28 cellular contexts compared by ENCODE assay signal in genomic region chr5:4419276-4419675, GRCh38.
"Had no signal": no experiment of that assay in that cellular context is flagged by ENCODE, and none has a peak within 500 bp of the region (broad histone marks: within the 10 kb centered on the region; RNA-seq: fewer than 3 reads in every experiment).

No MANE protein-coding gene starts in this region.

- DNase-seq: dorsolateral prefrontal cortex; effector CD4-positive, alpha-beta T cell; endodermal cell; esophagus squamous epithelium; foreskin melanocyte; glutamatergic neuron; heart right ventricle; hippocampal formation; kidney glomerular epithelial cell; mesenchymal stem cell; mucosa of descending colon; naive thymus-derived CD4-positive, alpha-beta T cell; nephron progenitor cell; nucleus accumbens; right cardiac atrium; spleen; stimulated activated CD4-positive, alpha-beta T cell treated with anti-CD3 and anti-CD28 coated beads, Interleukin-4, amount 100 ng/mL, for 4 hours; stimulated activated naive CD8-positive, alpha-beta T cell treated with anti-CD3 and anti-CD28 coated beads, Interleukin-15, Interleukin-2, amounts not matched to agents 100 U/mL and 50 U/mL, for 24 hours; substantia nigra; testis; tibial artery had no signal

- H3K27ac Mint-ChIP-seq: endodermal cell; naive thymus-derived CD4-positive, alpha-beta T cell; nephron progenitor cell; stimulated activated memory B cell treated with anti-CD40 and anti-IgM and Interleukin-4, amounts not matched to agents 10 μg/mL and 1 μg/mL and 100 μg/mL, for 72 hours; type B pancreatic cell had no signal

- H3K36me3 Mint-ChIP-seq: mesothelial cell of epicardium; naive thymus-derived CD4-positive, alpha-beta T cell; stimulated activated memory B cell treated with anti-CD40 and anti-IgM and Interleukin-4, amounts not matched to agents 10 μg/mL and 1 μg/mL and 100 μg/mL, for 72 hours; type B pancreatic cell had no signal

- ATAC-seq: heart right ventricle; left lobe of liver; mucosa of descending colon; naive thymus-derived CD4-positive, alpha-beta T cell; right cardiac atrium; stimulated activated memory B cell treated with anti-CD40 and anti-IgM and Interleukin-4, amounts not matched to agents 10 μg/mL and 1 μg/mL and 100 μg/mL, for 72 hours; stimulated activated naive CD8-positive, alpha-beta T cell treated with anti-CD3 and anti-CD28 coated beads, Interleukin-15, Interleukin-2, amounts not matched to agents 100 U/mL and 50 U/mL, for 24 hours had no signal

- H3K4me1 ChIP-seq: esophagus squamous epithelium, heart right ventricle, prostate gland, spleen, testis, tibial artery had no signal

- H3K36me3 ChIP-seq: esophagus squamous epithelium, heart right ventricle, prostate gland, spleen, tibial artery had no signal

- H3K9me3 Mint-ChIP-seq: endodermal cell, mesothelial cell of epicardium, nephron progenitor cell had no signal

- H3K4me3 ChIP-seq: dorsolateral prefrontal cortex, esophagus squamous epithelium, heart right ventricle, mucosa of descending colon, prostate gland, skin epidermis, spleen, testis, tibial artery had no signal

- H3K27me3 Mint-ChIP-seq: naive thymus-derived CD4-positive, alpha-beta T cell; stimulated activated memory B cell treated with anti-CD40 and anti-IgM and Interleukin-4, amounts not matched to agents 10 μg/mL and 1 μg/mL and 100 μg/mL, for 72 hours had no signal

- H3K4me1 Mint-ChIP-seq: naive thymus-derived CD4-positive, alpha-beta T cell; stimulated activated memory B cell treated with anti-CD40 and anti-IgM and Interleukin-4, amounts not matched to agents 10 μg/mL and 1 μg/mL and 100 μg/mL, for 72 hours had no signal

- H3K27ac ChIP-seq: dorsolateral prefrontal cortex, epithelial cell of prostate, esophagus squamous epithelium, heart right ventricle, prostate gland, skin epidermis, spleen, testis, tibial artery had no signal

- H3K9me3 ChIP-seq: esophagus squamous epithelium, prostate gland, testis, tibial artery had no signal

- H3K4me3 Mint-ChIP-seq: endodermal cell; mesothelial cell of epicardium; naive thymus-derived CD4-positive, alpha-beta T cell; stimulated activated memory B cell treated with anti-CD40 and anti-IgM and Interleukin-4, amounts not matched to agents 10 μg/mL and 1 μg/mL and 100 μg/mL, for 72 hours; type B pancreatic cell had no signal

- H3K27me3 ChIP-seq: esophagus squamous epithelium, heart right ventricle, spleen, testis, tibial artery had no signal
